Comparison of ENCODE assay signal across 9 cellular contexts in the genomic region with DNA sequence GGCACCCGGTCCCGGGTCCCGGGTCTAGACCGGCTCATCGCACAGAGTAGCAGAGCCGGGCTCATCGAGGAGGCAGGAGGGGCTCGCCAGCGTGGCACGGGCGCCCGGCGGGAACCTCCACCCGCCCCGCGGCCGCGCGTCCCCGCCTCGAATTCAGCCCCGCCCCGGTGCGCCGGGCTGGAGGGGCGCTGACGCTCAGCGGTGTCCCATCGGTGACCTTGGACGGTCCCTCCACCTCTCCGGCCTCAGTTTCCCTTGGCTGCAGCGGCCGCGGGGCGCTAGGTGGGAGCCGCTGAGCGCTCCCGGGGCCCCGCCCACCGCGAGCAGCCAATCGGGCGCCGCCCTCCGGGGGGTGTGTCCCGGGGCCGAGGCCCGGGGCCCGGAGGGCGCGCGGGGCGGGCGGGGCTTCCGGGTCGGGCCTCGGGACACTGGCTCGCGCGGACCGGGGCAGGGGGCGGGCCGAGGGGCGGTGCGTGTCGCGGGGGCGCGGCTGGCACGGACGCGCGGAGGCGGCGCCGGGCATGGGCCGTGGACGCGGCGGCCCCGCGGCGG. TPM values are rescaled to one million over a fixed set of nuclear protein-coding genes. Genes with fewer than 3 reads are reported as not detected.
DNase-seq lines count a peak whose midpoint lies in the region; ATAC-seq and FAIRE-seq lines count a peak whose summit lies in the region.
"Had no signal": no experiment of that assay in that cellular context is flagged by ENCODE, and none has a peak within 500 bp of the region (broad histone marks: within the 10 kb centered on the region; RNA-seq: fewer than 3 reads in every experiment).

A gene (plus strand): TSS at position 529 of the 552 bp plus-strand sequence. CDS start 47,858 bp downstream, outside the sequence.

- H3K36me3 ChIP-seq in SJSA1, result peaks cover 6% of the 10 kb centered on the region; the same call in 1 of the 2 replicates
- H3K36me3 ChIP-seq in neuron (ENCODE audit: insufficient read depth, low read length), result no peaks in the 10 kb centered on the region

- peaks cover 3% of the 10 kb centered on the region; the same call in 1 of the 2 replicates for H3K9me3 ChIP-seq in SJSA1 (replicated peaks)
- no peaks in the 10 kb centered on the region for H3K9me3 ChIP-seq in neuron (ENCODE audit: low read length)

- H3K27ac ChIP-seq in SJSA1, result no peak within 1 kb of the TSS

- ATAC-seq in GM19468 (IDR thresholded peaks at IDR 0.05; ENCODE audit: extremely low read depth, unreplicated experiment), result peak; percentile 52

- H3K27me3 ChIP-seq in SJSA1 (replicated peaks) (peaks cover 38% of the 10 kb centered on the region), neuron (ENCODE audit: insufficient read depth, low read length) (peaks cover 62% of the 10 kb centered on the region)

- H3K4me3 ChIP-seq in SJSA1 (peak within 1 kb of the TSS; percentile 62), neuron (ENCODE audit: low read length) (peak within 1 kb of the TSS; percentile 70)

- FAIRE-seq in HTR-8/SVneo (lab: Jason Lieb, UNC) (peak; percentile 76), frontal cortex (lab: Jason Lieb, UNC) (no peak)
- FAIRE-seq: islet of Langerhans had no signal

- H2AFZ ChIP-seq in neuron (ENCODE audit: low read depth, low read length), result peak within 1 kb of the TSS; percentile 95

- peaks cover 17% of the 10 kb centered on the region for H3K4me1 ChIP-seq in SJSA1 (replicated peaks)
- peaks cover 18% of the 10 kb centered on the region for H3K4me1 ChIP-seq in neuron (ENCODE audit: insufficient read depth, low read length)

- DNase-seq in COLO668 (lab: John Stamatoyannopoulos, UW; ENCODE audit: unreplicated experiment), result peak; percentile 87
- peak; percentile 90 for DNase-seq in HTR-8/SVneo (ENCODE audit: insufficient read length, low spot score)
- DNase-seq in SJSA1 (ENCODE audit: low read depth in 1 of 2, low spot score in 2 of 2), result peak; percentile 67 to 79
- peak; percentile 90 for DNase-seq in activated naive CD4-positive, alpha-beta T cell treated with Interleukin-2 at 50 U/mL for 16 hours
- peak; percentile 100 for DNase-seq in frontal cortex (ENCODE audit: low spot score in 2 of 2)
- peak; percentile 72 for DNase-seq in stromal cell of bone marrow (ENCODE audit: low read depth)

RNA-seq across cellular contexts. Expression of the gene that starts here (rescaled TPM):
- total RNA-seq in SJSA1 (2014; rRNA removed; shearing (Covaris generic)), result 4.9 and 11.9 TPM in 2 replicates
- 4.9 TPM for total RNA-seq in frontal cortex
